ENCODE assay signal across 18 cellular contexts in genomic region chr7:116259156-116259555, GRCh38. TPM values are rescaled to one million over a fixed set of nuclear protein-coding genes. Genes with fewer than 3 reads are reported as not detected.
DNase-seq lines count a peak whose midpoint lies in the region; ATAC-seq and TF ChIP-seq lines count a peak whose summit lies in the region.
"Had no signal": no experiment of that assay in that cellular context is flagged by ENCODE, and none has a peak within 500 bp of the region (broad histone marks: within the 10 kb centered on the region; RNA-seq: fewer than 3 reads in every experiment).

No MANE protein-coding gene starts in this region.

- no peak overlapping the region for H3K4me3 Mint-ChIP-seq in activated CD4-positive, alpha-beta T cell treated with anti-CD3 and anti-CD28 coated beads, Interleukin-2, amount 10 ng/mL, durations not matched to agents 24 days and 14 days
- H3K4me3 Mint-ChIP-seq: dendritic cell treated with granulocyte-macrophage colony-stimulating factor and Interleukin-4, amounts not matched to agents 40 ng/mL and 50 ng/mL, for 4 days; nephron progenitor cell had no signal

- intact Hi-C loops in Panc1 (cut with micrococcal nuclease; ENCODE audit: unreplicated experiment), result loop anchor here (2.0 to 10.0 kb wide), 6 partner anchors 83 to 548 kb away; partner anchors contain the start of gene CAV1
- intact Hi-C loops in sigmoid colon (cut with DNase I), result loop anchor here (2.0 to 10.0 kb wide), 3 partner anchors 330 to 548 kb away; partner anchors contain the start of gene MET
- intact Hi-C loops in activated CD4-positive, alpha-beta T cell treated with anti-CD3 and anti-CD28 coated beads, Interleukin-2, amount 10 ng/mL, durations not matched to agents 24 days and 14 days (cut with micrococcal nuclease), result loop anchor here (2.0 to 10.0 kb wide), 2 partner anchors 268 to 416 kb away; partner anchors contain the start of gene MET

- H3K36me3 ChIP-seq in Panc1 (ENCODE audit: control insufficient read depth, insufficient read depth, low read length) (peaks cover 2% of the 10 kb centered on the region; the same call in 1 of the 2 replicates), sigmoid colon (peaks cover 0 to 5% (median 0%) of the 10 kb centered on the region in 4 donors)
- H3K36me3 ChIP-seq: BE2C had no signal

- DNase-seq in EL, result peak; percentile 40
- DNase-seq in Panc1 (ENCODE audit: low read depth, low spot score), result no peak
- no peak for DNase-seq in epithelial cell of prostate (ENCODE audit: low read depth, low spot score)
- no peak for DNase-seq in sigmoid colon
- DNase-seq in occipital lobe (lab: John Stamatoyannopoulos, UW), result no peak
- no peak for DNase-seq in activated naive CD4-positive, alpha-beta T cell treated with anti-CD3 and anti-CD28 coated beads, Interleukin-2, amount 50 U/mL, for 16 hours
- DNase-seq in activated CD4-positive, alpha-beta T cell treated with anti-CD3 and anti-CD28 coated beads, Interleukin-2, amount 10 ng/mL, durations not matched to agents 24 days and 14 days, result no peak
- DNase-seq: activated CD4-positive, CD25-positive, alpha-beta regulatory T cell treated with anti-CD3 and anti-CD28 coated beads, Interleukin-2, amount 50 U/mL, for 72 hours; activated naive CD4-positive, alpha-beta T cell; left lung; NCI-H2107 had no signal

- TF ChIP-seq CTCF in Panc1 (IDR thresholded peaks at IDR 0.05) (no peak), sigmoid colon (IDR thresholded peaks at IDR 0.05) (no peak)

- in situ Hi-C loops in Panc1 (cut with HindIII; ENCODE audit: low pct_unique_long_range_greater_than_20kb, low sequenced_read_pairs), result no loop called here

- H3K9me3 ChIP-seq in Panc1 (ENCODE audit: control insufficient read depth, insufficient read depth, low read depth, low read length), result peaks cover 8% of the 10 kb centered on the region
- H3K9me3 ChIP-seq in sigmoid colon, result no peaks in the 10 kb centered on the region
- H3K9me3 ChIP-seq: BE2C, body of pancreas, left lung had no signal

- H3K4me3 ChIP-seq in Panc1 (ENCODE audit: low read depth in 2 of 2, low read length in 2 of 2) (no peak overlapping the region), sigmoid colon (no peak overlapping the region)
- H3K4me3 ChIP-seq: body of pancreas, left lung had no signal

- H3K27ac ChIP-seq in Panc1 (ENCODE audit: low read length) (peak overlapping the region; percentile 100), epithelial cell of prostate (peak overlapping the region; percentile 92), sigmoid colon (peak overlapping the region; percentile 52 to 70 (median 60))
- H3K27ac ChIP-seq: body of pancreas, RWPE1 had no signal

- 47 to 75% methylated on average over 2 of the region's 2 CpGs for WGBS in sigmoid colon, 2 donors

- H3K9me3 Mint-ChIP-seq in activated CD4-positive, alpha-beta T cell treated with anti-CD3 and anti-CD28 coated beads, Interleukin-2, amount 10 ng/mL, durations not matched to agents 24 days and 14 days, result no peaks in the 10 kb centered on the region
- H3K9me3 Mint-ChIP-seq: dendritic cell treated with granulocyte-macrophage colony-stimulating factor and Interleukin-4, amounts not matched to agents 40 ng/mL and 50 ng/mL, for 4 days; nephron progenitor cell had no signal

- H3K4me1 Mint-ChIP-seq in activated CD4-positive, alpha-beta T cell treated with anti-CD3 and anti-CD28 coated beads, Interleukin-2, amount 10 ng/mL, durations not matched to agents 24 days and 14 days, result peaks cover 2% of the 10 kb centered on the region

- CTCF ChIA-PET in Panc1 (lab: Charles Lee), result interaction anchor here (0.6 to 1.4 kb wide), 4 partner anchors 330 to 1126 kb away, joined by 3 to 5 read pairs (median 4); no protein-coding TSS in a partner anchor

- ATAC-seq in Panc1 (no peak), HG03135 (IDR thresholded peaks at IDR 0.05; ENCODE audit: unreplicated experiment) (no peak)
- ATAC-seq: HepG2 had no signal

- POLR2A ChIA-PET in Panc1 (lab: Charles Lee), result interaction anchor here (0.6 to 1.7 kb wide), 5 partner anchors 13 to 458 kb away, joined by 3 to 17 read pairs (median 6); no protein-coding TSS in a partner anchor

- peaks cover 3% of the 10 kb centered on the region for H3K27me3 Mint-ChIP-seq in activated CD4-positive, alpha-beta T cell treated with anti-CD3 and anti-CD28 coated beads, Interleukin-2, amount 10 ng/mL, durations not matched to agents 24 days and 14 days

- no peak for TF ChIP-seq POLR2A in sigmoid colon (IDR thresholded peaks at IDR 0.05)

- peaks cover 22% of the 10 kb centered on the region for H3K4me1 ChIP-seq in Panc1 (ENCODE audit: control insufficient read depth, insufficient read depth, low read length)
- H3K4me1 ChIP-seq in sigmoid colon, result peaks cover 0 to 49% (median 17%) of the 10 kb centered on the region in 4 donors
- H3K4me1 ChIP-seq: BE2C, body of pancreas had no signal

- no peak overlapping the region for H3K27ac Mint-ChIP-seq in activated CD4-positive, alpha-beta T cell treated with anti-CD3 and anti-CD28 coated beads, Interleukin-2, amount 10 ng/mL, durations not matched to agents 24 days and 14 days
- H3K27ac Mint-ChIP-seq: dendritic cell treated with granulocyte-macrophage colony-stimulating factor and Interleukin-4, amounts not matched to agents 40 ng/mL and 50 ng/mL, for 4 days; nephron progenitor cell had no signal

- peaks cover 23% of the 10 kb centered on the region for H3K36me3 Mint-ChIP-seq in activated CD4-positive, alpha-beta T cell treated with anti-CD3 and anti-CD28 coated beads, Interleukin-2, amount 10 ng/mL, durations not matched to agents 24 days and 14 days (ENCODE audit: low read depth)

- H3K27me3 ChIP-seq in Panc1 (ENCODE audit: control insufficient read depth, insufficient read depth, low read length), result no peaks in the 10 kb centered on the region
- H3K27me3 ChIP-seq in sigmoid colon, result no peaks in the 10 kb centered on the region
- H3K27me3 ChIP-seq: BE2C, body of pancreas, left lung had no signal

- no TSS peak for BruUV-seq in Panc1 (replicated peaks; lab: Mats Ljungman, UMichigan)

- TF ChIP-seq EP300 in sigmoid colon (IDR thresholded peaks at IDR 0.05), result no peak

RNA-seq across cellular contexts. Expression of gene TES, which starts 48.8 kb away (rescaled TPM):
- 99.4 TPM for total RNA-seq in Panc1 (2021; ENCODE audit: unreplicated experiment)
- 84.1 TPM for polyA plus RNA-seq in Panc1 (2012; ENCODE audit: insufficient read length)
- 100 to 1,000 TPM; 289 to 514 (median 341) TPM for total RNA-seq in sigmoid colon
- 10 to 100 TPM; 53.5 to 80.7 (median 64.3) TPM for polyA plus RNA-seq in sigmoid colon
- 13.4 TPM for total RNA-seq in occipital lobe
- 41.2 and 47.1 TPM in 2 replicates for total RNA-seq in activated CD4-positive, alpha-beta T cell treated with anti-CD3 and anti-CD28 coated beads, Interleukin-2, amount 10 ng/mL, durations not matched to agents 24 days and 14 days
